23 cellular contexts compared by ENCODE assay signal in the genomic region with DNA sequence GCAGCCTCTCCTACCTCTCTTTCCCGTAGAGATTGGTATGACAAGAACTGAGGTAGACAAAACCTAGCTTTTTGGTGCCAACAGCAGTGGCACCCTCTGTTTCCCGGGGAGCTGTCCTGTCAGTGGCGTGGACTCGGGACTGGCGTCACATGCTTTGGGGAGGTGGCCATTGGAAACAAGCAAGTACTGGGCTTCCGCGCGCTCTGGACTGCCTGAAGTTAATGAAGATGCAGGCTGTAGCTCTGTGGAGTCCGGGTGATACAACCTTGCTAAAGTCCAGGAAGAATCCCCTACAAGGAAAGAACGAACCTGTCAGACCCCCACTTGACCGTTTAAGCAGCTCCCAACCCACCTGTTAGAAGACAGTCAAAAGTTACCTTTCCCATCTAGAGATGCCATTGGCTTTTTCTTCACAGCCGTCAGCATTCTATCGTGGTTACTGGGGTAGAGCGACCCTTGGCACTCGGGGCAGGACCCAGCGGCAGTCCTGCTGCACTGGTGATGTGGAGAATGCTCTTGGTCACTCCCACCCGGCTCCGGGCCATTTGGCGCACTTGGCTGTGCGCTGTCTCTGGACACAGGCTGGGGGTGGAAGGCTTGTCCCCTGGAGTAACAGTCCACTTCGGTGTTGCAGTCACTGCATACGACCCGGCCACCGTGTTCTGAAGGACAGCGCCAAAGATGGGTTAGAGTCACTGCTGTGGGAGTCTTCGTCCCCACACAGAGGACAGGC.
"Had no signal": no experiment of that assay in that cellular context is flagged by ENCODE, and none has a peak within 500 bp of the region (broad histone marks: within the 10 kb centered on the region; RNA-seq: fewer than 3 reads in every experiment).

No MANE protein-coding gene starts in this region.

- H3K4me1 ChIP-seq: lower lobe of right lung, upper lobe of right lung had no signal

- H3K27me3 Mint-ChIP-seq: activated CD4-positive, alpha-beta T cell treated with anti-CD3 and anti-CD28 coated beads, Interleukin-2, amount 10 ng/mL, durations not matched to agents 24 days and 14 days; activated naive CD8-positive, alpha-beta T cell treated with anti-CD3 and anti-CD28 coated beads, Interleukin-2, amount 50 U/mL, for 24 hours; dendritic cell treated with granulocyte-macrophage colony-stimulating factor and Interleukin-4, amounts not matched to agents 40 ng/mL and 50 ng/mL, for 4 days; stimulated activated naive B cell treated with anti-CD40 and anti-IgM and Interleukin-4, amounts not matched to agents 10 μg/mL and 1 μg/mL and 100 μg/mL, for 72 hours had no signal

- DNase-seq: activated CD4-positive, alpha-beta T cell treated with anti-CD3 and anti-CD28 coated beads, Interleukin-2, amount 10 ng/mL, durations not matched to agents 24 days and 14 days; activated CD8-positive, alpha-beta T cell treated with anti-CD3 and anti-CD28 coated beads, Interleukin-2, amount 10 ng/mL, durations not matched to agents 7 days and 5 days; activated naive CD4-positive, alpha-beta T cell treated with Interleukin-2 at 50 U/mL for 16 hours; activated naive CD8-positive, alpha-beta T cell treated with anti-CD3 and anti-CD28 coated beads, Interleukin-2, amount 50 U/mL, for 24 hours; body of pancreas; effector CD4-positive, alpha-beta T cell; foreskin melanocyte; lower lobe of right lung; mesendoderm; mucosa of descending colon; right lobe of liver; SK-N-SH; small intestine; stimulated activated CD4-positive, alpha-beta T cell treated with anti-CD3 and anti-CD28 coated beads, Interleukin-2, amount 100 ng/mL, for 24 hours; stimulated activated naive B cell treated with anti-CD40 and anti-IgM and Interleukin-4, amounts not matched to agents 10 μg/mL and 1 μg/mL and 100 μg/mL, for 72 hours; T-helper 1 cell; T-helper 9 cell; upper lobe of right lung had no signal

- H3K9me3 ChIP-seq: lower lobe of right lung, mucosa of descending colon, right lobe of liver, SK-N-SH, thoracic aorta, upper lobe of right lung had no signal

- H3K4me3 ChIP-seq: body of pancreas, cardiac muscle cell, lower lobe of right lung, mucosa of descending colon, right lobe of liver, thoracic aorta, upper lobe of right lung had no signal

- H3K27ac Mint-ChIP-seq: activated CD4-positive, alpha-beta T cell treated with anti-CD3 and anti-CD28 coated beads, Interleukin-2, amount 10 ng/mL, durations not matched to agents 24 days and 14 days; activated CD8-positive, alpha-beta T cell treated with anti-CD3 and anti-CD28 coated beads, Interleukin-2, amount 10 ng/mL, durations not matched to agents 7 days and 5 days; activated naive CD8-positive, alpha-beta T cell treated with anti-CD3 and anti-CD28 coated beads, Interleukin-2, amount 50 U/mL, for 24 hours; activated T-helper 2 cell treated with anti-CD3 and anti-CD28 coated beads, Interferon-gamma antibody, Interleukin-2, Interleukin-4, amounts not matched to agents 10 μg/mL and 5 μg/mL and 100 μg/mL, durations not matched to agents 14 hours and 24 hours and 36 hours; dendritic cell treated with granulocyte-macrophage colony-stimulating factor and Interleukin-4, amounts not matched to agents 40 ng/mL and 50 ng/mL, for 4 days; stimulated activated naive B cell treated with anti-CD40 and anti-IgM and Interleukin-4, amounts not matched to agents 10 μg/mL and 1 μg/mL and 100 μg/mL, for 72 hours had no signal

- H3K9me3 Mint-ChIP-seq: activated CD4-positive, alpha-beta T cell treated with anti-CD3 and anti-CD28 coated beads, Interleukin-2, amount 10 ng/mL, durations not matched to agents 24 days and 14 days; activated naive CD8-positive, alpha-beta T cell treated with anti-CD3 and anti-CD28 coated beads, Interleukin-2, amount 50 U/mL, for 24 hours; activated T-helper 2 cell treated with anti-CD3 and anti-CD28 coated beads, Interferon-gamma antibody, Interleukin-2, Interleukin-4, amounts not matched to agents 10 μg/mL and 5 μg/mL and 100 μg/mL, durations not matched to agents 14 hours and 24 hours and 36 hours; dendritic cell treated with granulocyte-macrophage colony-stimulating factor and Interleukin-4, amounts not matched to agents 40 ng/mL and 50 ng/mL, for 4 days; stimulated activated naive B cell treated with anti-CD40 and anti-IgM and Interleukin-4, amounts not matched to agents 10 μg/mL and 1 μg/mL and 100 μg/mL, for 72 hours had no signal

- H3K27ac ChIP-seq: cardiac muscle cell, lower lobe of right lung, right lobe of liver, thoracic aorta, upper lobe of right lung had no signal

- H3K27me3 ChIP-seq: body of pancreas, cardiac muscle cell, right lobe of liver, upper lobe of right lung had no signal

- ATAC-seq: activated CD8-positive, alpha-beta T cell treated with anti-CD3 and anti-CD28 coated beads, Interleukin-2, amount 10 ng/mL, durations not matched to agents 7 days and 5 days; activated naive CD8-positive, alpha-beta T cell treated with anti-CD3 and anti-CD28 coated beads, Interleukin-2, amount 50 U/mL, for 24 hours; body of pancreas; left lobe of liver; lower lobe of right lung; mucosa of descending colon; right lobe of liver; stimulated activated naive B cell treated with anti-CD40 and anti-IgM and Interleukin-4, amounts not matched to agents 10 μg/mL and 1 μg/mL and 100 μg/mL, for 72 hours; upper lobe of right lung had no signal

- H3K4me3 Mint-ChIP-seq: activated CD4-positive, alpha-beta T cell treated with anti-CD3 and anti-CD28 coated beads, Interleukin-2, amount 10 ng/mL, durations not matched to agents 24 days and 14 days; activated CD8-positive, alpha-beta T cell treated with anti-CD3 and anti-CD28 coated beads, Interleukin-2, amount 10 ng/mL, durations not matched to agents 7 days and 5 days; activated naive CD8-positive, alpha-beta T cell treated with anti-CD3 and anti-CD28 coated beads, Interleukin-2, amount 50 U/mL, for 24 hours; dendritic cell treated with granulocyte-macrophage colony-stimulating factor and Interleukin-4, amounts not matched to agents 40 ng/mL and 50 ng/mL, for 4 days; stimulated activated naive B cell treated with anti-CD40 and anti-IgM and Interleukin-4, amounts not matched to agents 10 μg/mL and 1 μg/mL and 100 μg/mL, for 72 hours had no signal

- H3K9ac ChIP-seq: SK-N-SH had no signal
